ENCODE assay signal across 8 cellular contexts in genomic region chr13:46552302-46552680, GRCh38. TPM values are rescaled to one million over a fixed set of nuclear protein-coding genes. Genes with fewer than 3 reads are reported as not detected.
DNase-seq lines count a peak whose midpoint lies in the region; ATAC-seq and TF ChIP-seq lines count a peak whose summit lies in the region.

No MANE protein-coding gene starts in this region.

- POLR2A ChIA-PET in A673 (lab: Charles Lee; ENCODE audit: low non-redundant PET) = no interaction called here
- POLR2A ChIA-PET in MCF 10A (lab: Yijun Ruan, JAX) = interaction anchor here (0.7 to 3.7 kb wide), 17 partner anchors 22 to 169 kb away, joined by 3 to 40 read pairs (median 5); no protein-coding TSS in a partner anchor

- H3K9me3 ChIP-seq in A673 (ENCODE audit: low read depth, low read length, poor library complexity, severe bottlenecking) = no peaks in the 10 kb centered on the region
- no peaks in the 10 kb centered on the region for H3K9me3 ChIP-seq in HUES6 (ENCODE audit: control insufficient read depth, insufficient read depth, low read depth, low read length)
- H3K9me3 ChIP-seq in aorta (ENCODE audit: control insufficient read depth, low read length) = no peaks in the 10 kb centered on the region

- no peak overlapping the region for H4K8ac ChIP-seq in mesendoderm (ENCODE audit: low read depth, low read length)

- no peak overlapping the region for H2BK5ac ChIP-seq in mesendoderm (ENCODE audit: low read length)

- peaks cover 28% of the 10 kb centered on the region for H3K4me1 Mint-ChIP-seq in MCF 10A (ENCODE audit: insufficient read depth, unreplicated experiment)

- no peaks in the 10 kb centered on the region for H3K27me3 Mint-ChIP-seq in MCF 10A (ENCODE audit: insufficient read depth, unreplicated experiment)

- intact Hi-C loops in A673 (cut with micrococcal nuclease; ENCODE audit: unreplicated experiment) = loop anchor here (5.0 kb wide), 1 partner anchor 70 kb away; no protein-coding TSS in a partner anchor
- intact Hi-C loops in MCF 10A (cut with micrococcal nuclease) = loop anchor here (5.0 kb wide), 1 partner anchor 245 kb away; the partner anchor contains the start of gene ESD
- intact Hi-C loops in aorta (cut with DNase I) = loop anchor here (2.0 to 10.0 kb wide), 4 partner anchors 53 to 125 kb away; no protein-coding TSS in a partner anchor

- H3K9ac ChIP-seq in HUES6 (ENCODE audit: low read length) (peak overlapping the region; percentile 83), mesendoderm (ENCODE audit: low read length) (peak overlapping the region; percentile 92)

- peaks cover 6% of the 10 kb centered on the region for H3K79me1 ChIP-seq in mesendoderm (ENCODE audit: low read length)

- peaks cover 24% of the 10 kb centered on the region for H3K79me2 ChIP-seq in mesendoderm (ENCODE audit: control insufficient read depth, insufficient read depth, low read length)

- H3K18ac ChIP-seq in mesendoderm (ENCODE audit: low read length) = peak overlapping the region; percentile 85

- H2BK120ac ChIP-seq in mesendoderm (ENCODE audit: low read depth, low read length) = no peak overlapping the region

- H3K36me3 ChIP-seq in A673 (ENCODE audit: insufficient read depth, low read length, poor library complexity, severe bottlenecking) = no peaks in the 10 kb centered on the region
- no peaks in the 10 kb centered on the region for H3K36me3 ChIP-seq in HUES6 (ENCODE audit: control insufficient read depth, insufficient read depth, low read length)
- H3K36me3 ChIP-seq in mesendoderm (ENCODE audit: control insufficient read depth, insufficient read depth, low read length) = no peaks in the 10 kb centered on the region
- H3K36me3 ChIP-seq in aorta (ENCODE audit: control insufficient read depth in 1 of 2, insufficient read depth in 2 of 2, low read length in 1 of 2) = no peaks in the 10 kb centered on the region

- peak; percentile 37 for DNase-seq in A673 (ENCODE audit: low spot score)
- no peak for DNase-seq in MCF 10A (ENCODE audit: unreplicated experiment)
- DNase-seq in mesendoderm = no peak
- no peak for DNase-seq in aorta

- H3K9me3 Mint-ChIP-seq in MCF 10A (ENCODE audit: unreplicated experiment) = no peaks in the 10 kb centered on the region

- ATAC-seq in aorta (ENCODE audit: low FRiP score) = no peak
- no peak for ATAC-seq in HG02938 (IDR thresholded peaks at IDR 0.05; ENCODE audit: unreplicated experiment)
- no peak for ATAC-seq in GM21526 (IDR thresholded peaks at IDR 0.05; ENCODE audit: low FRiP score, unreplicated experiment)
- ATAC-seq in GM19023 (IDR thresholded peaks at IDR 0.05; ENCODE audit: unreplicated experiment) = no peak

- H3K27ac Mint-ChIP-seq in MCF 10A (ENCODE audit: low read depth, unreplicated experiment) = peak overlapping the region; percentile 82

- BruUV-seq in A673 (replicated peaks; lab: Mats Ljungman, UMichigan) (TSS peak; percentile 84), MCF 10A (replicated peaks; lab: Mats Ljungman, UMichigan) (no TSS peak)

- H3K27ac ChIP-seq in A673 (ENCODE audit: low read depth, low read length, poor library complexity, severe bottlenecking) (peak overlapping the region; percentile 94), HUES6 (ENCODE audit: low read depth, low read length) (no peak overlapping the region), mesendoderm (ENCODE audit: low read depth, low read length) (no peak overlapping the region), aorta (ENCODE audit: low read depth in 1 of 2, low read length in 2 of 2) (peak overlapping the region in 1 of 2 donors; percentile 46)

- H3K4me3 ChIP-seq in A673 (ENCODE audit: low read depth, low read length, poor library complexity, severe bottlenecking) = peak overlapping the region; percentile 94
- peak overlapping the region; percentile 91 for H3K4me3 ChIP-seq in HUES6 (ENCODE audit: low read depth, low read length)
- H3K4me3 ChIP-seq in mesendoderm (ENCODE audit: low read length) = peak overlapping the region; percentile 75
- peak overlapping the region; percentile 68 to 98 for H3K4me3 ChIP-seq in aorta (ENCODE audit: low read length in 2 of 2)

- no peak overlapping the region for H2AK5ac ChIP-seq in mesendoderm (ENCODE audit: low read length)

- H3K4me2 ChIP-seq in mesendoderm (ENCODE audit: low read length) = peak overlapping the region; percentile 71

- no peak overlapping the region for H3K23ac ChIP-seq in mesendoderm (ENCODE audit: low read length)

- TF ChIP-seq CTCF in A673 (conservative IDR thresholded peaks at IDR 0.05; ENCODE audit: low read depth, low read length) (no peak), MCF 10A (IDR thresholded peaks at IDR 0.05; ENCODE audit: unreplicated experiment) (no peak)

- H3K4me1 ChIP-seq in A673 (ENCODE audit: insufficient read depth, low read length, poor library complexity, severe bottlenecking) = peaks cover 24% of the 10 kb centered on the region
- H3K4me1 ChIP-seq in HUES6 (ENCODE audit: control insufficient read depth, insufficient read depth, low read length) = peaks cover 14% of the 10 kb centered on the region
- peaks cover 2% of the 10 kb centered on the region for H3K4me1 ChIP-seq in mesendoderm (ENCODE audit: control insufficient read depth, low read depth, low read length)
- no peaks in the 10 kb centered on the region for H3K4me1 ChIP-seq in aorta (ENCODE audit: control insufficient read depth in 1 of 2, insufficient read depth in 2 of 2, low read length in 2 of 2)

- H3K56ac ChIP-seq in mesendoderm (ENCODE audit: low read length) = peak overlapping the region; percentile 97

- no peak overlapping the region for H4K5ac ChIP-seq in mesendoderm (ENCODE audit: low read length)

- WGBS in mesendoderm (ENCODE audit: extremely low coverage, insufficient coverage, low lambda C conversion rate) = no CpG with 5 or more reads among the region's 12 CpGs
- WGBS in aorta, 2 donors = 2 to 3% methylated on average over 12 of the region's 12 CpGs

- H3K27me3 ChIP-seq in A673 (replicated peaks; ENCODE audit: insufficient read depth, low read depth, low read length, poor library complexity) (no peaks in the 10 kb centered on the region), HUES6 (ENCODE audit: control insufficient read depth, insufficient read depth, low read length) (peaks cover 17% of the 10 kb centered on the region), mesendoderm (ENCODE audit: insufficient read depth, low read length, poor library complexity) (no peaks in the 10 kb centered on the region), aorta (ENCODE audit: control insufficient read depth in 1 of 2, insufficient read depth in 2 of 2, low read length in 1 of 2) (no peaks in the 10 kb centered on the region)

- H3K4me3 Mint-ChIP-seq in MCF 10A (ENCODE audit: unreplicated experiment) = peak overlapping the region; percentile 74

- no peak overlapping the region for H2BK15ac ChIP-seq in mesendoderm (replicated peaks; ENCODE audit: low read depth)

- CTCF ChIA-PET in A673 (lab: Charles Lee) = interaction anchor here (1.0 to 1.8 kb wide), 2 partner anchors 128 to 169 kb away, joined by 5 to 27 read pairs; no protein-coding TSS in a partner anchor
- CTCF ChIA-PET in MCF 10A (lab: Yijun Ruan, JAX) = interaction anchor here (0.5 to 3.9 kb wide), 55 partner anchors 9 to 656 kb away, joined by 3 to 57 read pairs (median 5); no protein-coding TSS in a partner anchor

- peaks cover 4% of the 10 kb centered on the region for H3K36me3 Mint-ChIP-seq in MCF 10A (ENCODE audit: insufficient read depth, unreplicated experiment)

- H3K4ac ChIP-seq in mesendoderm (ENCODE audit: low read depth, low read length) = no peak overlapping the region

RNA-seq across cellular contexts. Expression of gene LRCH1, which starts 0.7 kb away (rescaled TPM):
- total RNA-seq in A673 (2021) (25.3 and 26.9 TPM in 2 replicates), MCF 10A (2022) (15.4 and 16.5 TPM in 2 replicates), aorta (10 to 100 TPM; 44.4 to 46.5 TPM)
- polyA plus RNA-seq in mesendoderm (2013, experiment 1 of 2) = 4.4 TPM
- polyA plus RNA-seq in mesendoderm (2013, experiment 2 of 2) = 4.4 TPM
- polyA plus RNA-seq in aorta = 10 to 100 TPM; 12.3 to 13.1 TPM
